10 cellular contexts compared by ENCODE assay signal in genomic region chr18:76256897-76257500, GRCh38.
DNase-seq lines count a peak whose midpoint lies in the region; ATAC-seq and TF ChIP-seq lines count a peak whose summit lies in the region.
"Had no signal": no experiment of that assay in that cellular context is flagged by ENCODE, and none has a peak within 500 bp of the region (broad histone marks: within the 10 kb centered on the region; RNA-seq: fewer than 3 reads in every experiment).

No MANE protein-coding gene starts in this region.

- no peak overlapping the region for H3K9ac ChIP-seq in endodermal cell (ENCODE audit: extremely low read depth, low read length, poor library complexity, severe bottlenecking)
- H3K9ac ChIP-seq: BLaER1 had no signal

- H3K27me3 ChIP-seq in endodermal cell (ENCODE audit: control insufficient read depth, insufficient read depth, low read length, poor library complexity, severe bottlenecking) = no peaks in the 10 kb centered on the region
- no peaks in the 10 kb centered on the region for H3K27me3 ChIP-seq in osteoblast (ENCODE audit: insufficient read depth, low read length)
- H3K27me3 ChIP-seq: BLaER1 had no signal

- no peak for ATAC-seq in GM19467 (IDR thresholded peaks at IDR 0.05; ENCODE audit: unreplicated experiment)
- no peak for ATAC-seq in activated T-cell treated with anti-CD3 and anti-CD28 coated beads, Interleukin-2, amount 50 U/mL, for 72 hours (replicated peaks in 1 of 2)

- no peaks in the 10 kb centered on the region for H3K9me3 ChIP-seq in endodermal cell (ENCODE audit: control insufficient read depth, low read length)
- no peaks in the 10 kb centered on the region for H3K9me3 ChIP-seq in osteoblast (ENCODE audit: low read depth, low read length)
- H3K9me3 ChIP-seq: BLaER1 had no signal

- TF ChIP-seq CTCF in endodermal cell (conservative IDR thresholded peaks at IDR 0.05) (peak; percentile 93), osteoblast (IDR thresholded peaks at IDR 0.05; ENCODE audit: extremely low read depth, low read depth, low read length) (peak; percentile 78)

- no peak overlapping the region for H3K4me3 ChIP-seq in endodermal cell (ENCODE audit: low read length)
- no peak overlapping the region for H3K4me3 ChIP-seq in osteoblast (ENCODE audit: insufficient read depth, low read length)
- H3K4me3 ChIP-seq: BLaER1, skin epidermis had no signal

- no peak overlapping the region for H3K27ac ChIP-seq in endodermal cell (ENCODE audit: low read depth, low read length)
- H3K27ac ChIP-seq in osteoblast (ENCODE audit: low read depth, low read length) = no peak overlapping the region
- H3K27ac ChIP-seq: BLaER1, skin epidermis had no signal

- H3K4me3 Mint-ChIP-seq in endodermal cell = no peak overlapping the region
- no peak overlapping the region for H3K4me3 Mint-ChIP-seq in activated T-cell treated with anti-CD3 and anti-CD28 coated beads, Interleukin-2, amount 50 U/mL, for 72 hours

- H3K36me3 Mint-ChIP-seq in endodermal cell (ENCODE audit: low read depth) = no peaks in the 10 kb centered on the region
- H3K36me3 Mint-ChIP-seq in activated T-cell treated with anti-CD3 and anti-CD28 coated beads, Interleukin-2, amount 50 U/mL, for 72 hours (ENCODE audit: insufficient read depth in 2 of 2) = no peaks in the 10 kb centered on the region

- WGBS in endodermal cell (ENCODE audit: insufficient coverage in 1 of 2, insufficient read length in 1 of 2), 2 experiments = 32 to 86% methylated on average over 1 to 4 of the region's 4 CpGs

- no peak overlapping the region for H2AFZ ChIP-seq in osteoblast (ENCODE audit: low read length)

- DNase-seq in NCI-H1417 (lab: John Stamatoyannopoulos, UW) = peak; percentile 27 to 75 (median 34)
- DNase-seq in NCI-H1417 treated with DMSO at 0.1 percent for 48 hours (lab: John Stamatoyannopoulos, UW) = no peak
- peak; percentile 83 for DNase-seq in NCI-H69 (lab: John Stamatoyannopoulos, UW)
- DNase-seq in endodermal cell = peak; percentile 74
- peak; percentile 71 for DNase-seq in osteoblast (ENCODE audit: insufficient read length, low spot score, missing footprints)
- DNase-seq in T1000 (lab: John Stamatoyannopoulos, UW) = no peak
- no peak for DNase-seq in activated T-cell treated with anti-CD3 and anti-CD28 coated beads, Interleukin-2, amount 50 U/mL, for 72 hours

- no peak overlapping the region for H3K4me2 ChIP-seq in osteoblast (ENCODE audit: insufficient read depth, low read length)
- H3K4me2 ChIP-seq: BLaER1 had no signal

- no peaks in the 10 kb centered on the region for H3K4me1 ChIP-seq in endodermal cell (ENCODE audit: control insufficient read depth, insufficient read depth, low read length)
- peaks cover 4% of the 10 kb centered on the region for H3K4me1 ChIP-seq in osteoblast (ENCODE audit: insufficient read depth, low read length)
- H3K4me1 ChIP-seq: BLaER1 had no signal

- no peaks in the 10 kb centered on the region for H3K9me3 Mint-ChIP-seq in endodermal cell
- H3K9me3 Mint-ChIP-seq in activated T-cell treated with anti-CD3 and anti-CD28 coated beads, Interleukin-2, amount 50 U/mL, for 72 hours = no peaks in the 10 kb centered on the region

- no peak overlapping the region for H3K27ac Mint-ChIP-seq in endodermal cell
- H3K27ac Mint-ChIP-seq in activated T-cell treated with anti-CD3 and anti-CD28 coated beads, Interleukin-2, amount 50 U/mL, for 72 hours = no peak overlapping the region

- H4K20me1 ChIP-seq in osteoblast (ENCODE audit: insufficient read depth, low read length) = no peaks in the 10 kb centered on the region
- H4K20me1 ChIP-seq: BLaER1 had no signal

- H3K79me2 ChIP-seq in osteoblast (ENCODE audit: insufficient read depth, low read length) = no peaks in the 10 kb centered on the region

- H3K4me1 Mint-ChIP-seq in endodermal cell = peaks cover 7% of the 10 kb centered on the region
- no peaks in the 10 kb centered on the region for H3K4me1 Mint-ChIP-seq in activated T-cell treated with anti-CD3 and anti-CD28 coated beads, Interleukin-2, amount 50 U/mL, for 72 hours (ENCODE audit: low read depth)

- no peaks in the 10 kb centered on the region for H3K27me3 Mint-ChIP-seq in endodermal cell (ENCODE audit: insufficient read depth)
- H3K27me3 Mint-ChIP-seq in activated T-cell treated with anti-CD3 and anti-CD28 coated beads, Interleukin-2, amount 50 U/mL, for 72 hours (ENCODE audit: low read depth) = peaks cover 2% of the 10 kb centered on the region

- H3K36me3 ChIP-seq in endodermal cell (ENCODE audit: control insufficient read depth, insufficient read depth, low read length) = no peaks in the 10 kb centered on the region
- no peaks in the 10 kb centered on the region for H3K36me3 ChIP-seq in osteoblast (ENCODE audit: insufficient read depth, low read length)
- H3K36me3 ChIP-seq: BLaER1 had no signal

Comparison
In these comparisons a context has a peak if more than half of its experiments do, and no peak if none do; other contexts are left out.
1. DNase-seq: peak in NCI-H1417 (3 of 3), NCI-H69 (single experiment), endodermal cell (single experiment) and osteoblast (single experiment); none in NCI-H1417 treated with DMSO at 0.1 percent for 48 hours (single experiment), T1000 (single experiment) and activated T-cell treated with anti-CD3 and anti-CD28 coated beads, Interleukin-2, amount 50 U/mL, for 72 hours (0 of 2).